1 cellular context compared by ENCODE assay signal in genomic region chr7:151232272-151233110, GRCh38.
TF ChIP-seq lines count a peak whose summit lies in the region.

Gene CHPF2, plus strand, starts transcription at chr7:151232483. Its CDS starts 1,529 bp downstream, at chr7:151234012.

TF ChIP-seq in WTC11, 78 proteins besides CTCF, POLR2A, EP300 and RAD21 (continued from another document):
- TF ChIP-seq, protein P1, sequence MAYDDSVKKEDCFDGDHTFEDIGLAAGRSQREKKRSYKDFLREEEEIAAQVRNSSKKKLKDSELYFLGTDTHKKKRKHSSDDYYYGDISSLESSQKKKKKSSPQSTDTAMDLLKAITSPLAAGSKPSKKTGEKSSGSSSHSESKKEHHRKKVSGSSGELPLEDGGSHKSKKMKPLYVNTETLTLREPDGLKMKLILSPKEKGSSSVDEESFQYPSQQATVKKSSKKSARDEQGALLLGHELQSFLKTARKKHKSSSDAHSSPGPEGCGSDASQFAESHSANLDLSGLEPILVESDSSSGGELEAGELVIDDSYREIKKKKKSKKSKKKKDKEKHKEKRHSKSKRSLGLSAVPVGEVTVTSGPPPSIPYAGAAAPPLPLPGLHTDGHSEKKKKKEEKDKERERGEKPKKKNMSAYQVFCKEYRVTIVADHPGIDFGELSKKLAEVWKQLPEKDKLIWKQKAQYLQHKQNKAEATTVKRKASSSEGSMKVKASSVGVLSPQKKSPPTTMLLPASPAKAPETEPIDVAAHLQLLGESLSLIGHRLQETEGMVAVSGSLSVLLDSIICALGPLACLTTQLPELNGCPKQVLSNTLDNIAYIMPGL (CRISPR knock-in tag; IDR thresholded peaks at IDR 0.05) = no peak
- TF ChIP-seq ZBTB43 (CRISPR knock-in tag; IDR thresholded peaks at IDR 0.05) = no peak
- peak; percentile 41; the same call in 1 of the 2 replicates for TF ChIP-seq FOXP1 (CRISPR knock-in tag; IDR thresholded peaks at IDR 0.05; ENCODE audit: borderline replicate concordance)
- TF ChIP-seq MYBL2 (CRISPR knock-in tag; IDR thresholded peaks at IDR 0.05) = no peak
- TF ChIP-seq ZNF396 (CRISPR knock-in tag; IDR thresholded peaks at IDR 0.05; ENCODE audit: borderline replicate concordance) = no peak
- TF ChIP-seq, protein P2, sequence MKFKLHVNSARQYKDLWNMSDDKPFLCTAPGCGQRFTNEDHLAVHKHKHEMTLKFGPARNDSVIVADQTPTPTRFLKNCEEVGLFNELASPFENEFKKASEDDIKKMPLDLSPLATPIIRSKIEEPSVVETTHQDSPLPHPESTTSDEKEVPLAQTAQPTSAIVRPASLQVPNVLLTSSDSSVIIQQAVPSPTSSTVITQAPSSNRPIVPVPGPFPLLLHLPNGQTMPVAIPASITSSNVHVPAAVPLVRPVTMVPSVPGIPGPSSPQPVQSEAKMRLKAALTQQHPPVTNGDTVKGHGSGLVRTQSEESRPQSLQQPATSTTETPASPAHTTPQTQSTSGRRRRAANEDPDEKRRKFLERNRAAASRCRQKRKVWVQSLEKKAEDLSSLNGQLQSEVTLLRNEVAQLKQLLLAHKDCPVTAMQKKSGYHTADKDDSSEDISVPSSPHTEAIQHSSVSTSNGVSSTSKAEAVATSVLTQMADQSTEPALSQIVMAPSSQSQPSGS (CRISPR knock-in tag; IDR thresholded peaks at IDR 0.05; ENCODE audit: borderline replicate concordance, low read depth) = no peak
- 0 out of 2 replicates have a peak, but pooled peaks have one; percentile 21 for TF ChIP-seq ZNF281 (CRISPR knock-in tag; IDR thresholded peaks at IDR 0.05)
- TF ChIP-seq GABPB1 (CRISPR knock-in tag; IDR thresholded peaks at IDR 0.05) = 0 out of 2 replicates have a peak, but pooled peaks have one; percentile 34
- TF ChIP-seq, protein P3, sequence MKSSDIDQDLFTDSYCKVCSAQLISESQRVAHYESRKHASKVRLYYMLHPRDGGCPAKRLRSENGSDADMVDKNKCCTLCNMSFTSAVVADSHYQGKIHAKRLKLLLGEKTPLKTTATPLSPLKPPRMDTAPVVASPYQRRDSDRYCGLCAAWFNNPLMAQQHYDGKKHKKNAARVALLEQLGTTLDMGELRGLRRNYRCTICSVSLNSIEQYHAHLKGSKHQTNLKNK (CRISPR knock-in tag; IDR thresholded peaks at IDR 0.05) = no peak
- TF ChIP-seq TP53 (CRISPR knock-in tag; IDR thresholded peaks at IDR 0.05) = no peak
- TF ChIP-seq, protein P4, sequence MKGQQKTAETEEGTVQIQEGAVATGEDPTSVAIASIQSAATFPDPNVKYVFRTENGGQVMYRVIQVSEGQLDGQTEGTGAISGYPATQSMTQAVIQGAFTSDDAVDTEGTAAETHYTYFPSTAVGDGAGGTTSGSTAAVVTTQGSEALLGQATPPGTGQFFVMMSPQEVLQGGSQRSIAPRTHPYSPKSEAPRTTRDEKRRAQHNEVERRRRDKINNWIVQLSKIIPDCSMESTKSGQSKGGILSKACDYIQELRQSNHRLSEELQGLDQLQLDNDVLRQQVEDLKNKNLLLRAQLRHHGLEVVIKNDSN (CRISPR knock-in tag; IDR thresholded peaks at IDR 0.05) = no peak
- TF ChIP-seq, protein P5, sequence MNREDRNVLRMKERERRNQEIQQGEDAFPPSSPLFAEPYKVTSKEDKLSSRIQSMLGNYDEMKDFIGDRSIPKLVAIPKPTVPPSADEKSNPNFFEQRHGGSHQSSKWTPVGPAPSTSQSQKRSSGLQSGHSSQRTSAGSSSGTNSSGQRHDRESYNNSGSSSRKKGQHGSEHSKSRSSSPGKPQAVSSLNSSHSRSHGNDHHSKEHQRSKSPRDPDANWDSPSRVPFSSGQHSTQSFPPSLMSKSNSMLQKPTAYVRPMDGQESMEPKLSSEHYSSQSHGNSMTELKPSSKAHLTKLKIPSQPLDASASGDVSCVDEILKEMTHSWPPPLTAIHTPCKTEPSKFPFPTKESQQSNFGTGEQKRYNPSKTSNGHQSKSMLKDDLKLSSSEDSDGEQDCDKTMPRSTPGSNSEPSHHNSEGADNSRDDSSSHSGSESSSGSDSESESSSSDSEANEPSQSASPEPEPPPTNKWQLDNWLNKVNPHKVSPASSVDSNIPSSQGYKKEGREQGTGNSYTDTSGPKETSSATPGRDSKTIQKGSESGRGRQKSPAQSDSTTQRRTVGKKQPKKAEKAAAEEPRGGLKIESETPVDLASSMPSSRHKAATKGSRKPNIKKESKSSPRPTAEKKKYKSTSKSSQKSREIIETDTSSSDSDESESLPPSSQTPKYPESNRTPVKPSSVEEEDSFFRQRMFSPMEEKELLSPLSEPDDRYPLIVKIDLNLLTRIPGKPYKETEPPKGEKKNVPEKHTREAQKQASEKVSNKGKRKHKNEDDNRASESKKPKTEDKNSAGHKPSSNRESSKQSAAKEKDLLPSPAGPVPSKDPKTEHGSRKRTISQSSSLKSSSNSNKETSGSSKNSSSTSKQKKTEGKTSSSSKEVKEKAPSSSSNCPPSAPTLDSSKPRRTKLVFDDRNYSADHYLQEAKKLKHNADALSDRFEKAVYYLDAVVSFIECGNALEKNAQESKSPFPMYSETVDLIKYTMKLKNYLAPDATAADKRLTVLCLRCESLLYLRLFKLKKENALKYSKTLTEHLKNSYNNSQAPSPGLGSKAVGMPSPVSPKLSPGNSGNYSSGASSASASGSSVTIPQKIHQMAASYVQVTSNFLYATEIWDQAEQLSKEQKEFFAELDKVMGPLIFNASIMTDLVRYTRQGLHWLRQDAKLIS (CRISPR knock-in tag; IDR thresholded peaks at IDR 0.05; ENCODE audit: borderline replicate concordance) = no peak
- TF ChIP-seq ZBTB21 (CRISPR knock-in tag; IDR thresholded peaks at IDR 0.05; ENCODE audit: borderline replicate concordance) = no peak
- no peak for TF ChIP-seq STAT6 (CRISPR knock-in tag; conservative IDR thresholded peaks at IDR 0.05; ENCODE audit: low read depth)
- no peak for TF ChIP-seq ESRRA (CRISPR knock-in tag; IDR thresholded peaks at IDR 0.05; ENCODE audit: borderline replicate concordance)
- no peak for TF ChIP-seq JUN (CRISPR knock-in tag; IDR thresholded peaks at IDR 0.05)
- peak; percentile 52 for TF ChIP-seq ETV6 (CRISPR knock-in tag; IDR thresholded peaks at IDR 0.05)
- TF ChIP-seq SP1 (CRISPR knock-in tag; conservative IDR thresholded peaks at IDR 0.05) = peak; percentile 53; the same call in 1 of the 2 replicates
- TF ChIP-seq, protein P6, sequence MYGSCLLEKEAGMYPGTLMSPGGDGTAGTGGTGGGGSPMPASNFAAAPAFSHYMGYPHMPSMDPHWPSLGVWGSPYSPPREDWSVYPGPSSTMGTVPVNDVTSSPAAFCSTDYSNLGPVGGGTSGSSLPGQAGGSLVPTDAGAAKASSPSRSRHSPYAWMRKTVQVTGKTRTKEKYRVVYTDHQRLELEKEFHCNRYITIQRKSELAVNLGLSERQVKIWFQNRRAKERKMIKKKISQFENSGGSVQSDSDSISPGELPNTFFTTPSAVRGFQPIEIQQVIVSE (CRISPR knock-in tag; IDR thresholded peaks at IDR 0.05; ENCODE audit: borderline replicate concordance) = no peak
- TF ChIP-seq SOX15 (CRISPR knock-in tag; IDR thresholded peaks at IDR 0.05) = no peak
- TF ChIP-seq, protein P7, sequence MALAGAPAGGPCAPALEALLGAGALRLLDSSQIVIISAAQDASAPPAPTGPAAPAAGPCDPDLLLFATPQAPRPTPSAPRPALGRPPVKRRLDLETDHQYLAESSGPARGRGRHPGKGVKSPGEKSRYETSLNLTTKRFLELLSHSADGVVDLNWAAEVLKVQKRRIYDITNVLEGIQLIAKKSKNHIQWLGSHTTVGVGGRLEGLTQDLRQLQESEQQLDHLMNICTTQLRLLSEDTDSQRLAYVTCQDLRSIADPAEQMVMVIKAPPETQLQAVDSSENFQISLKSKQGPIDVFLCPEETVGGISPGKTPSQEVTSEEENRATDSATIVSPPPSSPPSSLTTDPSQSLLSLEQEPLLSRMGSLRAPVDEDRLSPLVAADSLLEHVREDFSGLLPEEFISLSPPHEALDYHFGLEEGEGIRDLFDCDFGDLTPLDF (CRISPR knock-in tag; IDR thresholded peaks at IDR 0.05) = no peak
